10 cellular contexts compared by ENCODE assay signal in genomic region chr7:145848691-145849090, GRCh38.
DNase-seq lines count a peak whose midpoint lies in the region; ATAC-seq and TF ChIP-seq lines count a peak whose summit lies in the region.
"Had no signal": no experiment of that assay in that cellular context is flagged by ENCODE, and none has a peak within 500 bp of the region (broad histone marks: within the 10 kb centered on the region; RNA-seq: fewer than 3 reads in every experiment).

No MANE protein-coding gene starts in this region.

- H3K4me1 ChIP-seq in DND-41 (ENCODE audit: insufficient read depth, low read length): no peaks in the 10 kb centered on the region
- no peaks in the 10 kb centered on the region for H3K4me1 ChIP-seq in PC-9 (replicated peaks; ENCODE audit: insufficient read depth)
- no peaks in the 10 kb centered on the region for H3K4me1 ChIP-seq in mesenchymal stem cell (ENCODE audit: control insufficient read depth, insufficient read depth, low read depth, low read length)
- no peaks in the 10 kb centered on the region for H3K4me1 ChIP-seq in transverse colon
- H3K4me1 ChIP-seq: left lung had no signal

- no peak overlapping the region for H3K4me3 Mint-ChIP-seq in activated naive CD8-positive, alpha-beta T cell treated with anti-CD3 and anti-CD28 coated beads for 36 hours

- H2BK15ac ChIP-seq in mesenchymal stem cell (ENCODE audit: low read depth, poor library complexity, severe bottlenecking): no peak overlapping the region

- H3F3A ChIP-seq in PC-9 (ENCODE audit: insufficient read depth, low read depth): no peaks in the 10 kb centered on the region

- no peak overlapping the region for H3K14ac ChIP-seq in mesenchymal stem cell (ENCODE audit: low read length in 2 of 2)

- H3K9ac ChIP-seq in DND-41 (ENCODE audit: low read depth, low read length) (no peak overlapping the region), mesenchymal stem cell (ENCODE audit: low read length) (no peak overlapping the region)

- no peaks in the 10 kb centered on the region for H3K27me3 Mint-ChIP-seq in activated naive CD8-positive, alpha-beta T cell treated with anti-CD3 and anti-CD28 coated beads for 36 hours

- no TSS peak for BruUV-seq in PC-9 (replicated peaks; lab: Mats Ljungman, UMichigan)

- H3K9me2 ChIP-seq in PC-9 (ENCODE audit: insufficient read depth): no peaks in the 10 kb centered on the region

- no peaks in the 10 kb centered on the region for H3K79me2 ChIP-seq in DND-41 (ENCODE audit: insufficient read depth, low read length)
- no peaks in the 10 kb centered on the region for H3K79me2 ChIP-seq in PC-9 (ENCODE audit: low read depth)

- no peak overlapping the region for H4K8ac ChIP-seq in mesenchymal stem cell (ENCODE audit: low read length)

- no peaks in the 10 kb centered on the region for H3K9me3 ChIP-seq in DND-41 (ENCODE audit: insufficient read depth, low read length, severe bottlenecking)
- H3K9me3 ChIP-seq in PC-9 (ENCODE audit: insufficient read depth, low read depth): no peaks in the 10 kb centered on the region
- H3K9me3 ChIP-seq in mesenchymal stem cell (ENCODE audit: control insufficient read depth, low read length): peaks cover 28% of the 10 kb centered on the region
- H3K9me3 ChIP-seq in transverse colon: no peaks in the 10 kb centered on the region
- H3K9me3 ChIP-seq: left lung had no signal

- no peaks in the 10 kb centered on the region for H3K79me1 ChIP-seq in mesenchymal stem cell (replicated peaks; ENCODE audit: low read length, poor library complexity, severe bottlenecking)

- no peak overlapping the region for H3K4me2 ChIP-seq in DND-41 (ENCODE audit: insufficient read depth, low read length)
- H3K4me2 ChIP-seq in PC-9: no peak overlapping the region
- H3K4me2 ChIP-seq in mesenchymal stem cell (ENCODE audit: low read length, poor library complexity, severe bottlenecking): no peak overlapping the region

- 52% methylated on average over 1 of the region's 1 CpG for WGBS in mesenchymal stem cell
- WGBS in transverse colon (ENCODE audit: low coverage in 1 of 2), 2 donors: 50 to 56% methylated on average over 1 of the region's 1 CpG

- H2BK12ac ChIP-seq in mesenchymal stem cell (ENCODE audit: low read length in 2 of 2): no peak overlapping the region

- no peaks in the 10 kb centered on the region for H3K36me3 Mint-ChIP-seq in activated naive CD8-positive, alpha-beta T cell treated with anti-CD3 and anti-CD28 coated beads for 36 hours

- intact Hi-C loops in PC-9 (cut with micrococcal nuclease; ENCODE audit: unreplicated experiment): loop anchor here (2.0 kb wide), 1 partner anchor 812 kb away; no protein-coding TSS in a partner anchor
- intact Hi-C loops in transverse colon (cut with DNase I; ENCODE audit: low total_unique reads): no loop called here

- no peak overlapping the region for H3K27ac Mint-ChIP-seq in activated naive CD8-positive, alpha-beta T cell treated with anti-CD3 and anti-CD28 coated beads for 36 hours

- TF ChIP-seq CTCF in DND-41 (IDR thresholded peaks at IDR 0.05; ENCODE audit: borderline replicate concordance, extremely low read depth, low read length, poor library complexity, severe bottlenecking) (peak; percentile 39), PC-9 (conservative IDR thresholded peaks at IDR 0.05) (peak; percentile 74), transverse colon (IDR thresholded peaks at IDR 0.05) (no peak)

- no peaks in the 10 kb centered on the region for H3K4me1 Mint-ChIP-seq in activated naive CD8-positive, alpha-beta T cell treated with anti-CD3 and anti-CD28 coated beads for 36 hours

- DNase-seq in DND-41: no peak
- peak; percentile 22 for DNase-seq in HT-29 (ENCODE audit: low spot score)
- peak in 1 of 2 experiments; percentile 13 for DNase-seq in PC-9
- peak; percentile 9 for DNase-seq in mesenchymal stem cell
- DNase-seq in AG08396 (ENCODE audit: low spot score): no peak
- no peak for DNase-seq in activated naive CD8-positive, alpha-beta T cell treated with anti-CD3 and anti-CD28 coated beads for 36 hours
- DNase-seq in transverse colon: no peak
- DNase-seq: activated CD8-positive, alpha-beta memory T cell treated with anti-CD3 and anti-CD28 coated beads, Interleukin-2, amount 50 U/mL, for 48 hours; left lung; SW 1271 had no signal

- H2BK120ac ChIP-seq in mesenchymal stem cell (ENCODE audit: low read depth, low read length): no peak overlapping the region

- no peak overlapping the region for H2BK5ac ChIP-seq in mesenchymal stem cell (ENCODE audit: low read depth, low read length, poor library complexity, severe bottlenecking)

- H2AFZ ChIP-seq in DND-41 (ENCODE audit: low read depth, low read length): no peak overlapping the region
- no peak overlapping the region for H2AFZ ChIP-seq in PC-9
- H2AFZ ChIP-seq in mesenchymal stem cell (ENCODE audit: low read depth, low read length): no peak overlapping the region

- in situ Hi-C loops in transverse colon (cut with MboI; ENCODE audit: low pct_ligation_motif_present in 1 of 4, low pct_unique_long_range_greater_than_20kb in 1 of 4, low sequenced_read_pairs in 3 of 4): no loop called here

- H3K36me3 ChIP-seq in DND-41 (ENCODE audit: insufficient read depth, low read length) (no peaks in the 10 kb centered on the region), PC-9 (ENCODE audit: low read depth) (no peaks in the 10 kb centered on the region), mesenchymal stem cell (ENCODE audit: control insufficient read depth in 1 of 2, insufficient read depth in 2 of 2, low read depth in 1 of 2, low read length in 2 of 2) (no peaks in the 10 kb centered on the region), transverse colon (no peaks in the 10 kb centered on the region)
- H3K36me3 ChIP-seq: left lung had no signal

- ATAC-seq in DND-41 (ENCODE audit: insufficient read depth, low read depth): no peak
- ATAC-seq: left lung had no signal

- H3K9me3 Mint-ChIP-seq in activated naive CD8-positive, alpha-beta T cell treated with anti-CD3 and anti-CD28 coated beads for 36 hours: peaks cover 2% of the 10 kb centered on the region

- TF ChIP-seq POLR2A in transverse colon (IDR thresholded peaks at IDR 0.05): no peak

- POLR2A ChIA-PET in PC-9 (lab: Charles Lee; ENCODE audit: unreplicated experiment): no interaction called here

- CTCF ChIA-PET in PC-9 (lab: Charles Lee): no interaction called here

- H4K20me1 ChIP-seq in DND-41 (ENCODE audit: insufficient read depth, low read length) (no peaks in the 10 kb centered on the region), PC-9 (ENCODE audit: insufficient read depth) (no peaks in the 10 kb centered on the region)

- H3K23ac ChIP-seq in mesenchymal stem cell (ENCODE audit: low read length in 2 of 2): no peak overlapping the region

- no peak overlapping the region for H3K4ac ChIP-seq in mesenchymal stem cell (ENCODE audit: low read depth in 1 of 2, low read length in 2 of 2)

- no peak overlapping the region for H3K27ac ChIP-seq in DND-41 (ENCODE audit: low read length)
- no peak overlapping the region for H3K27ac ChIP-seq in PC-9
- no peak overlapping the region for H3K27ac ChIP-seq in mesenchymal stem cell (ENCODE audit: low read length, poor library complexity, severe bottlenecking)
- H3K27ac ChIP-seq in transverse colon: no peak overlapping the region
- H3K27ac ChIP-seq: left lung had no signal

- H2AK5ac ChIP-seq in mesenchymal stem cell (ENCODE audit: low read length, severe bottlenecking): no peak overlapping the region

- no peaks in the 10 kb centered on the region for H3K27me3 ChIP-seq in DND-41 (ENCODE audit: insufficient read depth, low read length, poor library complexity)
- H3K27me3 ChIP-seq in PC-9 (ENCODE audit: insufficient read depth, low read depth): no peaks in the 10 kb centered on the region
- H3K27me3 ChIP-seq in mesenchymal stem cell (ENCODE audit: control insufficient read depth in 1 of 2, insufficient read depth in 1 of 2, low read length in 2 of 2): no peaks in the 10 kb centered on the region
- H3K27me3 ChIP-seq in transverse colon: no peaks in the 10 kb centered on the region
- H3K27me3 ChIP-seq: left lung had no signal

- H3K4me3 ChIP-seq in DND-41 (ENCODE audit: low read depth in 1 of 2, low read length in 2 of 2): no peak overlapping the region
- no peak overlapping the region for H3K4me3 ChIP-seq in PC-9
- H3K4me3 ChIP-seq in mesenchymal stem cell (ENCODE audit: insufficient read depth in 1 of 2, low read depth in 1 of 2, low read length in 2 of 2): no peak overlapping the region
- no peak overlapping the region for H3K4me3 ChIP-seq in transverse colon
- H3K4me3 ChIP-seq: left lung had no signal

- H4K91ac ChIP-seq in mesenchymal stem cell (ENCODE audit: low read length): no peak overlapping the region

- no peak overlapping the region for H3K18ac ChIP-seq in mesenchymal stem cell (ENCODE audit: low read depth in 1 of 2, low read length in 2 of 2)

- no peak for TF ChIP-seq EP300 in transverse colon (IDR thresholded peaks at IDR 0.05; ENCODE audit: low read depth)

Comparison
In these comparisons a context has a peak if more than half of its experiments do, and no peak if none do; other contexts are left out.
1. DNase-seq: peak in HT-29 (single experiment) and mesenchymal stem cell (single experiment); none in DND-41 (single experiment), AG08396 (single experiment), activated naive CD8-positive, alpha-beta T cell treated with anti-CD3 and anti-CD28 coated beads for 36 hours (single experiment) and transverse colon (single experiment).
2. CTCF ChIP-seq: peak in DND-41 (single experiment) and PC-9 (single experiment); none in transverse colon (0 of 5).